11 cellular contexts compared by ENCODE assay signal in the genomic region with DNA sequence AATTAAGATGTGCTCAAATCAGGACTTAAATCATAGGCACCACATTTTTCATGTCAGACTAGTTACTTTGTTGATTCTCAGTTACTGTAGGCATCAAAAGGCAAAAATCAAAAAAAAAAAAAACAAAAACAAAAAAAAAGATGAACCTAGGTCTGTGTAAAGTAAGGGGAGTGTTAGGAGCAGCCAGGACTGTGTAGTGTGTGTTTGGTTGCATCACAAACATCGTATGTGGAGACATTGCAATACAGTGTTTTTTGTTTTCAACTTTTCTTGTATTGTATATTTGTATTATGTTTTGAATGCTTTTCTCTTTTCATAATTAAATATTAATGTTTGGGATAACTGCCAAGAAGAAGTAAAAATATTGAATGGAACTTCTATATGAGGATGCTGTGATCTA.
"Had no signal": no experiment of that assay in that cellular context is flagged by ENCODE, and none has a peak within 500 bp of the region (broad histone marks: within the 10 kb centered on the region; RNA-seq: fewer than 3 reads in every experiment).

No MANE protein-coding gene starts in this region.

- ATAC-seq: activated CD4-positive, alpha-beta T cell treated with anti-CD3 and anti-CD28 coated beads for 36 hours; gastroesophageal sphincter had no signal

- H3K27ac Mint-ChIP-seq: activated CD4-positive, alpha-beta T cell treated with anti-CD3 and anti-CD28 coated beads for 36 hours had no signal

- H3K27ac ChIP-seq: epithelial cell of prostate, VCaP had no signal

- H3K4me3 Mint-ChIP-seq: activated CD4-positive, alpha-beta T cell treated with anti-CD3 and anti-CD28 coated beads for 36 hours; activated T-helper 1 cell treated with anti-CD3 and anti-CD28 coated beads, Interleukin-12 subunit alpha, Interleukin-12 subunit beta, Interleukin-2, Interleukin-4 antibody, amounts not matched to agents 30 ng/mL and 10 ng/mL and 1 ng/mL, durations not matched to agents 14 hours and 24 hours and 36 hours had no signal

- H3K27me3 Mint-ChIP-seq: activated CD4-positive, alpha-beta T cell treated with anti-CD3 and anti-CD28 coated beads for 36 hours had no signal

- H3K9me3 Mint-ChIP-seq: activated T-helper 1 cell treated with anti-CD3 and anti-CD28 coated beads, Interleukin-12 subunit alpha, Interleukin-12 subunit beta, Interleukin-2, Interleukin-4 antibody, amounts not matched to agents 30 ng/mL and 10 ng/mL and 1 ng/mL, durations not matched to agents 14 hours and 24 hours and 36 hours had no signal

- H3K4me3 ChIP-seq: gastroesophageal sphincter had no signal

- H3K27me3 ChIP-seq: gastroesophageal sphincter had no signal

- DNase-seq: activated CD4-positive, alpha-beta T cell treated with anti-CD3 and anti-CD28 coated beads for 36 hours; activated naive CD4-positive, alpha-beta T cell; central memory CD4-positive, alpha-beta T cell; effector memory CD4-positive, alpha-beta T cell; posterior cingulate gyrus; stimulated activated naive CD4-positive, alpha-beta T cell treated with Interleukin-2 at 50 U/mL for 16 hours; trophoblast cell had no signal
